1 cellular context compared by ENCODE assay signal in genomic region chr6:109008951-109009760, GRCh38.
TF ChIP-seq lines count a peak whose summit lies in the region.

No MANE protein-coding gene starts in this region.

TF ChIP-seq in HCT116, 20 proteins besides CTCF, POLR2A, EP300 and RAD21 (continued from another document):
- TF ChIP-seq ZBTB33 (IDR thresholded peaks at IDR 0.05; ENCODE audit: extremely low read depth, insufficient replicate concordance, low read length): peak; percentile 49
- no peak for TF ChIP-seq CBX3 (IDR thresholded peaks at IDR 0.05; ENCODE audit: low read depth)
